Comparison of ENCODE assay signal across 10 cellular contexts in genomic region chr1:53678046-53678445, GRCh38.
"Had no signal": no experiment of that assay in that cellular context is flagged by ENCODE, and none has a peak within 500 bp of the region (broad histone marks: within the 10 kb centered on the region; RNA-seq: fewer than 3 reads in every experiment).

No MANE protein-coding gene starts in this region.

- H3K4me3 ChIP-seq: GM23248, GM23338, HAP-1 had no signal

- DNase-seq: GOT3, H7, H9, HCEC 1CT, HFFc6 had no signal

- ATAC-seq: GM23338, HCT116 had no signal

- H2AFZ ChIP-seq: GM23248, GM23338 had no signal

- H3K9me3 ChIP-seq: HAP-1 had no signal

- H3K27ac ChIP-seq: GM23248 had no signal

- H3K36me3 ChIP-seq: HAP-1 had no signal

- H3K4me1 ChIP-seq: HAP-1 had no signal

- H3K9ac ChIP-seq: GM23248 had no signal

- H3K4me2 ChIP-seq: GM23338 had no signal

- FAIRE-seq: H54 had no signal
